Comparison of ENCODE assay signal across 8 cellular contexts in genomic region chr11:67071420-67072284, GRCh38. TPM values are rescaled to one million over a fixed set of nuclear protein-coding genes. Genes with fewer than 3 reads are reported as not detected.
DNase-seq lines count a peak whose midpoint lies in the region; ATAC-seq and TF ChIP-seq lines count a peak whose summit lies in the region.

No MANE protein-coding gene starts in this region.

- H3K4me3 Mint-ChIP-seq in effector memory CD8-positive, alpha-beta T cell, result peak overlapping the region; percentile 54 to 70

- DNase-seq in NCI-H69 (lab: John Stamatoyannopoulos, UW), result peak; percentile 74
- peak; percentile 29 to 39 for DNase-seq in activated CD8-positive, alpha-beta memory T cell treated with anti-CD3 and anti-CD28 coated beads for 4 hours (ENCODE audit: low read depth in 2 of 2)
- peak; percentile 64 to 71 (median 65) for DNase-seq in effector memory CD8-positive, alpha-beta T cell
- peak; percentile 74 for DNase-seq in mucosa of gallbladder (ENCODE audit: low spot score)
- peak; percentile 68 to 75 for DNase-seq in stimulated activated CD8-positive, alpha-beta memory T cell treated with anti-CD3 and anti-CD28 coated beads, Interleukin-2, amount 100 ng/mL, for 48 hours (ENCODE audit: low read depth in 2 of 2)
- DNase-seq in NCI-H1930 (lab: John Stamatoyannopoulos, UW), result no peak

- peak; percentile 83 for TF ChIP-seq CTCF in GM12872 (IDR thresholded peaks at IDR 0.05; ENCODE audit: insufficient read depth, low read depth, low read length)

- H3K4me1 Mint-ChIP-seq in effector memory CD8-positive, alpha-beta T cell (ENCODE audit: low read depth in 2 of 2), result peaks cover 0 to 8% of the 10 kb centered on the region in 2 donors

- no peaks in the 10 kb centered on the region for H3K36me3 Mint-ChIP-seq in effector memory CD8-positive, alpha-beta T cell (ENCODE audit: insufficient read depth)

- peaks cover 0 to 10% of the 10 kb centered on the region in 2 donors for H3K27me3 Mint-ChIP-seq in effector memory CD8-positive, alpha-beta T cell

- ATAC-seq in effector memory CD8-positive, alpha-beta T cell (replicated peaks), result peak; percentile 98
- ATAC-seq in GM21360 (IDR thresholded peaks at IDR 0.05; ENCODE audit: unreplicated experiment), result no peak

- H3K9me3 Mint-ChIP-seq in effector memory CD8-positive, alpha-beta T cell, result no peaks in the 10 kb centered on the region

- no peak overlapping the region for H3K27ac Mint-ChIP-seq in effector memory CD8-positive, alpha-beta T cell

RNA-seq across cellular contexts. Expression of gene RHOD, which starts 15.0 kb away (rescaled TPM):
- total RNA-seq in mucosa of gallbladder, result 23.3 TPM

RNA-seq across cellular contexts. Expression of gene KDM2A, which starts 47.4 kb away (rescaled TPM):
- 76.9 TPM for total RNA-seq in mucosa of gallbladder

RNA-seq across cellular contexts. Expression of gene SYT12, which starts 48.7 kb away (rescaled TPM):
- 0.58 TPM for total RNA-seq in mucosa of gallbladder

Comparison
In these comparisons a context has a peak if more than half of its experiments do, and no peak if none do; other contexts are left out.
1. DNase-seq: peak in NCI-H69 (single experiment), activated CD8-positive, alpha-beta memory T cell treated with anti-CD3 and anti-CD28 coated beads for 4 hours (2 of 2), effector memory CD8-positive, alpha-beta T cell (3 of 3), mucosa of gallbladder (single experiment) and stimulated activated CD8-positive, alpha-beta memory T cell treated with anti-CD3 and anti-CD28 coated beads, Interleukin-2, amount 100 ng/mL, for 48 hours (2 of 2); none in NCI-H1930 (0 of 2).